8 cellular contexts compared by ENCODE assay signal in genomic region chr20:987677-988076, GRCh38. TPM values are rescaled to one million over a fixed set of nuclear protein-coding genes. Genes with fewer than 3 reads are reported as not detected.
"Had no signal": no experiment of that assay in that cellular context is flagged by ENCODE, and none has a peak within 500 bp of the region (broad histone marks: within the 10 kb centered on the region; RNA-seq: fewer than 3 reads in every experiment).

No MANE protein-coding gene starts in this region.

- H3K4me1 Mint-ChIP-seq: IgD-negative memory B cell had no signal

- H3K36me3 Mint-ChIP-seq: IgD-negative memory B cell had no signal

- H3K9me3 Mint-ChIP-seq: H9 had no signal

- DNase-seq: GOT3, H9, HCEC 1CT, KG1 had no signal

- H3K4me3 Mint-ChIP-seq: H9 had no signal

- FAIRE-seq: H54, HTR-8/SVneo had no signal

- H3K27ac Mint-ChIP-seq: H9 had no signal

RNA-seq across cellular contexts. Expression of gene RSPO4, which starts 14.4 kb away (rescaled TPM):
- total RNA-seq: HT-29 had no signal
- polyA plus RNA-seq: IgD-negative memory B cell had no signal
